18 cellular contexts compared by ENCODE assay signal in the genomic region with DNA sequence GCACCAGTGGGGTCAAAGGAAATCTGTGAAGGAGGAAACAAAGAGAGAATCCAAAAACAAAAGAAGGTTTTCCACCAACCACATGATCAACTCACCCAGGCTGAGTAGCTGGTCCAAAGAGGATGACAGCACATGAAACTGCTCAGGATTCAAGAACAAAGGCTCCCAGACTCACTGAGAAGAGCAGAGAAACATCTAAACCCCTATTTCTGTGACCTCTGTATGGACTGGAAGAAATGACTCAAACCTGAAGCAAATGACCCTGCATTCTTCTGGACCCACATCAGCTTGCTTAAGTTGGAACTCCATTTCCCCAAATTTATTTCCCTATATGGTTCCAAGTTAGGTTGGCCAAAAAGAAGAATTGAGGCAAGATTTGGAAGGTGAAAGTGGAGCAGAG. TPM values are rescaled to one million over a fixed set of nuclear protein-coding genes. Genes with fewer than 3 reads are reported as not detected.
A peak's percentile ranks its signal among the peaks of the same experiment; 100 is the strongest.
DNase-seq lines count a peak whose midpoint lies in the region; ATAC-seq and TF ChIP-seq lines count a peak whose summit lies in the region.
"Had no signal": no experiment of that assay in that cellular context is flagged by ENCODE, and none has a peak within 500 bp of the region (broad histone marks: within the 10 kb centered on the region; RNA-seq: fewer than 3 reads in every experiment).

No MANE protein-coding gene starts in this region.

- H3K4me2 ChIP-seq in OCI-LY3 (ENCODE audit: low read length): no peak overlapping the region
- H3K4me2 ChIP-seq: BLaER1 had no signal

- no peak overlapping the region for H3K4me3 Mint-ChIP-seq in activated CD4-positive, alpha-beta T cell treated with anti-CD3 and anti-CD28 coated beads, Interleukin-2, amount 10 ng/mL, durations not matched to agents 24 days and 14 days
- H3K4me3 Mint-ChIP-seq in stimulated activated memory B cell treated with anti-CD40 and anti-IgM and Interleukin-4, amounts not matched to agents 10 μg/mL and 1 μg/mL and 100 μg/mL, for 72 hours: no peak overlapping the region
- H3K4me3 Mint-ChIP-seq in Calu3 (ENCODE audit: low read depth, unreplicated experiment): no peak overlapping the region

- no peak overlapping the region for H3K9ac ChIP-seq in OCI-LY3 (ENCODE audit: low read length)
- H3K9ac ChIP-seq: BLaER1 had no signal

- peak overlapping the region; percentile 4; the same call in 1 of the 2 replicates for H3K27ac ChIP-seq in OCI-LY3 (ENCODE audit: low read length)
- H3K27ac ChIP-seq: BLaER1 had no signal

- no TSS peak for BruUV-seq in Calu3 (replicated peaks; lab: Mats Ljungman, UMichigan)

- H3K4me1 ChIP-seq in OCI-LY3 (ENCODE audit: low read length): peaks cover 62% of the 10 kb centered on the region
- H3K4me1 ChIP-seq: BLaER1 had no signal

- CTCF ChIA-PET in Calu3 (lab: Charles Lee): no interaction called here

- peak; percentile 51 for DNase-seq in activated CD4-positive, alpha-beta T cell treated with anti-CD3 and anti-CD28 coated beads, Interleukin-2, amount 10 ng/mL, durations not matched to agents 24 days and 14 days
- DNase-seq in activated CD4-positive, alpha-beta T cell treated with anti-CD3 and anti-CD28 coated beads for 4 hours: no peak
- DNase-seq in fibroblast of mammary gland (ENCODE audit: low read depth) (peak; percentile 58), NCI-H2171 (lab: John Stamatoyannopoulos, UW) (no peak), NCI-H2107 treated with DMSO at 0.1 percent for 48 hours (lab: John Stamatoyannopoulos, UW; ENCODE audit: unreplicated experiment) (no peak), Calu3 (no peak)
- DNase-seq: 8988T, Caco-2, NCI-H1092, NCI-H187, NCI-H774, Right ventricle myocardium superior had no signal

- TF ChIP-seq CTCF in OCI-LY3 (IDR thresholded peaks at IDR 0.05; ENCODE audit: low read depth, low read length) (no peak), fibroblast of mammary gland (conservative IDR thresholded peaks at IDR 0.05; ENCODE audit: control insufficient read depth, insufficient read depth, low read depth, low read length) (no peak), Calu3 (IDR thresholded peaks at IDR 0.05; ENCODE audit: unreplicated experiment) (no peak)

- ATAC-seq in stimulated activated memory B cell treated with anti-CD40 and anti-IgM and Interleukin-4, amounts not matched to agents 10 μg/mL and 1 μg/mL and 100 μg/mL, for 72 hours: no peak
- ATAC-seq: K562, Panc1 had no signal

- H3K27me3 Mint-ChIP-seq in activated CD4-positive, alpha-beta T cell treated with anti-CD3 and anti-CD28 coated beads, Interleukin-2, amount 10 ng/mL, durations not matched to agents 24 days and 14 days: peaks cover 1% of the 10 kb centered on the region
- no peaks in the 10 kb centered on the region for H3K27me3 Mint-ChIP-seq in stimulated activated memory B cell treated with anti-CD40 and anti-IgM and Interleukin-4, amounts not matched to agents 10 μg/mL and 1 μg/mL and 100 μg/mL, for 72 hours
- no peaks in the 10 kb centered on the region for H3K27me3 Mint-ChIP-seq in Calu3 (ENCODE audit: unreplicated experiment)

- no peak overlapping the region for H3K27ac Mint-ChIP-seq in activated CD4-positive, alpha-beta T cell treated with anti-CD3 and anti-CD28 coated beads, Interleukin-2, amount 10 ng/mL, durations not matched to agents 24 days and 14 days
- H3K27ac Mint-ChIP-seq in stimulated activated memory B cell treated with anti-CD40 and anti-IgM and Interleukin-4, amounts not matched to agents 10 μg/mL and 1 μg/mL and 100 μg/mL, for 72 hours: peak overlapping the region; percentile 65
- H3K27ac Mint-ChIP-seq in Calu3 (ENCODE audit: unreplicated experiment): no peak overlapping the region

- no peaks in the 10 kb centered on the region for H3K27me3 ChIP-seq in OCI-LY3 (ENCODE audit: low read depth, low read length)
- H3K27me3 ChIP-seq: BLaER1 had no signal

- H3K4me3 ChIP-seq in OCI-LY3 (ENCODE audit: low read length) (no peak overlapping the region), fibroblast of mammary gland (ENCODE audit: control insufficient read depth, low read depth, low read length) (no peak overlapping the region)
- H3K4me3 ChIP-seq: BLaER1, K562 had no signal

- H3K79me2 ChIP-seq in OCI-LY3 (ENCODE audit: low read length): no peaks in the 10 kb centered on the region

- no peaks in the 10 kb centered on the region for H3K9me3 Mint-ChIP-seq in activated CD4-positive, alpha-beta T cell treated with anti-CD3 and anti-CD28 coated beads, Interleukin-2, amount 10 ng/mL, durations not matched to agents 24 days and 14 days
- H3K9me3 Mint-ChIP-seq in stimulated activated memory B cell treated with anti-CD40 and anti-IgM and Interleukin-4, amounts not matched to agents 10 μg/mL and 1 μg/mL and 100 μg/mL, for 72 hours: peaks cover 3% of the 10 kb centered on the region
- no peaks in the 10 kb centered on the region for H3K9me3 Mint-ChIP-seq in Calu3 (ENCODE audit: low read depth, unreplicated experiment)

- peaks cover 43% of the 10 kb centered on the region for H3K4me1 Mint-ChIP-seq in activated CD4-positive, alpha-beta T cell treated with anti-CD3 and anti-CD28 coated beads, Interleukin-2, amount 10 ng/mL, durations not matched to agents 24 days and 14 days
- H3K4me1 Mint-ChIP-seq in stimulated activated memory B cell treated with anti-CD40 and anti-IgM and Interleukin-4, amounts not matched to agents 10 μg/mL and 1 μg/mL and 100 μg/mL, for 72 hours: peaks cover 56% of the 10 kb centered on the region
- H3K4me1 Mint-ChIP-seq in Calu3 (ENCODE audit: low read depth, unreplicated experiment): peaks cover 11% of the 10 kb centered on the region

- intact Hi-C loops in activated CD4-positive, alpha-beta T cell treated with anti-CD3 and anti-CD28 coated beads, Interleukin-2, amount 10 ng/mL, durations not matched to agents 24 days and 14 days (cut with micrococcal nuclease): no loop called here
- intact Hi-C loops in Calu3 (cut with micrococcal nuclease; ENCODE audit: unreplicated experiment): no loop called here

- no peaks in the 10 kb centered on the region for H3K9me3 ChIP-seq in OCI-LY3 (ENCODE audit: insufficient read depth, low read length)
- H3K9me3 ChIP-seq: Caco-2 had no signal

- peaks cover 4% of the 10 kb centered on the region for H3K36me3 ChIP-seq in OCI-LY3 (replicated peaks; ENCODE audit: low read depth, low read length)
- H3K36me3 ChIP-seq: BLaER1 had no signal

- H2AFZ ChIP-seq in OCI-LY3 (ENCODE audit: low read depth, low read length): no peak overlapping the region

- H4K20me1 ChIP-seq in OCI-LY3 (ENCODE audit: insufficient read depth, low read length): no peaks in the 10 kb centered on the region
- H4K20me1 ChIP-seq: BLaER1 had no signal

- H3K36me3 Mint-ChIP-seq in activated CD4-positive, alpha-beta T cell treated with anti-CD3 and anti-CD28 coated beads, Interleukin-2, amount 10 ng/mL, durations not matched to agents 24 days and 14 days (ENCODE audit: low read depth): peaks cover 71% of the 10 kb centered on the region
- no peaks in the 10 kb centered on the region for H3K36me3 Mint-ChIP-seq in stimulated activated memory B cell treated with anti-CD40 and anti-IgM and Interleukin-4, amounts not matched to agents 10 μg/mL and 1 μg/mL and 100 μg/mL, for 72 hours
- peaks cover 12% of the 10 kb centered on the region for H3K36me3 Mint-ChIP-seq in Calu3 (ENCODE audit: insufficient read depth, unreplicated experiment)

RNA-seq across cellular contexts. Expression of gene TC2N, which starts 26.3 kb away (rescaled TPM):
- 18.6 and 19.3 TPM in 2 replicates for total RNA-seq in activated CD4-positive, alpha-beta T cell treated with anti-CD3 and anti-CD28 coated beads, Interleukin-2, amount 10 ng/mL, durations not matched to agents 24 days and 14 days
- 82.7 and 86.6 TPM in 2 replicates for total RNA-seq in Calu3 (2022)
- total RNA-seq: G401 had no signal

Comparison
In these comparisons a context has a peak if more than half of its experiments do, and no peak if none do; other contexts are left out.
1. DNase-seq: peak in activated CD4-positive, alpha-beta T cell treated with anti-CD3 and anti-CD28 coated beads, Interleukin-2, amount 10 ng/mL, durations not matched to agents 24 days and 14 days (single experiment) and fibroblast of mammary gland (single experiment); none in activated CD4-positive, alpha-beta T cell treated with anti-CD3 and anti-CD28 coated beads for 4 hours (0 of 2), NCI-H2171 (single experiment), NCI-H2107 treated with DMSO at 0.1 percent for 48 hours (single experiment) and Calu3 (single experiment).